ENCODE assay signal across 36 cellular contexts in the genomic region with DNA sequence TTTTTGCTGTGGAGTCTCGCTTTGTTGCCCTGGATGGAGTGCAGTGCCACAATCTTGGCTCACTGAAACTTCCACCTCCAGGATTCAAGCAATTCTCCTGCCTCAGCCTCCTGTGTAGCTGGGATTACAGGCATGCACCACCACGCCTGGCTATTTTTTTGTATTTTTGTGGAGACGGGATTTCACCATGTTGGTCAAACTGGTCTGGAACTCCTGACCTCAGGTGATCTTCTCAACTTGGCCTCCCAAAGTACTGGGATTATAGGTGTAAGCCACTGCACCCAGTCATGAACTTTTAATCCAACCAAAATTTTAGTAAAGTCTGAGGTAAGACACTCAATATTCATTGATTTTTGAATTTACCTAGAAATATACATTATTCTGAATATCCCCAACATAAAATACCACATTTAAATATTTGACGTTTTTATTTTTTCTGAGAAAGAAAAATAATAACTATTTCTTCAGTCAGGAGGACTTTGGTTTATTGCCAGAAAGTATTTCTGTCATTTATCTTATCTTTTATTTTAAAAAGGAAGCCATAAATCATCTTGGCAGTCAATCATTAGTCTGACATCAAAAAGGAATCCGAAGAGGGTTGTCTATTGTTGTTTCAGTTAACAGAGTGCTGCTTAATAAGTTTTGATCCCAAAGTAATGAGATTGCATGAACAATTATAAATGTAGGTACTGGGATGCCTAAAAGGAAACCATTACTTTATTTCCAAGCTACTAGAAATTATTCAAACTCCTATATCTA.
DNase-seq lines count a peak whose midpoint lies in the region; ATAC-seq, FAIRE-seq and TF ChIP-seq lines count a peak whose summit lies in the region.
"Had no signal": no experiment of that assay in that cellular context is flagged by ENCODE, and none has a peak within 500 bp of the region (broad histone marks: within the 10 kb centered on the region; RNA-seq: fewer than 3 reads in every experiment).

No MANE protein-coding gene starts in this region.

- no peaks in the 10 kb centered on the region for H4K20me1 ChIP-seq in K562 (replicated peaks; ENCODE audit: control insufficient read depth, insufficient read depth, low read length)
- H4K20me1 ChIP-seq in MM.1S (ENCODE audit: insufficient read depth, low read length): no peaks in the 10 kb centered on the region
- H4K20me1 ChIP-seq: BLaER1; BLaER1 treated with 17β-estradiol and CSF1 and Interleukin-3, amounts not matched to agents 10 nM and 100 nM had no signal

- in situ Hi-C loops in K562 (cut with MboI): no loop called here

- no peaks in the 10 kb centered on the region for H3K27me3 Mint-ChIP-seq in Caco-2 (ENCODE audit: insufficient read depth, unreplicated experiment)
- H3K27me3 Mint-ChIP-seq: B cell; CD4-positive, alpha-beta T cell; CD8-positive, alpha-beta memory T cell had no signal

- no peaks in the 10 kb centered on the region for H3K9me3 Mint-ChIP-seq in Caco-2 (ENCODE audit: unreplicated experiment)
- H3K9me3 Mint-ChIP-seq: CD4-positive, alpha-beta memory T cell; CD4-positive, alpha-beta T cell; CD8-positive, alpha-beta memory T cell; CD8-positive, alpha-beta T cell had no signal

- DNase-seq in Caco-2: peak; percentile 82 to 87
- no peak for DNase-seq in HEK293T (ENCODE audit: extremely low spot score)
- peak; percentile 0 for DNase-seq in RPMI8226
- DNase-seq in K562 (ENCODE audit: extremely low read depth in 1 of 4, low spot score in 3 of 4): no peak
- no peak for DNase-seq in NCI-H1048 (lab: John Stamatoyannopoulos, UW)
- no peak for DNase-seq in NCI-H1092 treated with DMSO at 0.1 percent for 48 hours (lab: John Stamatoyannopoulos, UW)
- no peak for DNase-seq in MM.1S
- DNase-seq: 8988T; ACHN; AML-193; BE2C; C1 segment of cervical spinal cord; Calu3; CD4-positive, alpha-beta memory T cell; CD4-positive, alpha-beta T cell; CD4-positive, CD25-positive, alpha-beta regulatory T cell; CD8-positive, alpha-beta memory T cell; CD8-positive, alpha-beta T cell; COR-L47; DMS 273 treated with DMSO at 0.1 percent for 48 hours; DMS153; DMS53; DMS79; DMS79 treated with DMSO at 0.1 percent for 48 hours; DND-41; EL had no signal

- H3F3A ChIP-seq in MM.1S (ENCODE audit: insufficient read depth, low read length): no peaks in the 10 kb centered on the region

- TF ChIP-seq POLR2A in K562 (conservative IDR thresholded peaks at IDR 0.05): no peak

- H3K4me1 Mint-ChIP-seq in Caco-2 (ENCODE audit: low read depth, unreplicated experiment): peaks cover 17% of the 10 kb centered on the region
- H3K4me1 Mint-ChIP-seq: B cell; CD14-positive monocyte; CD4-positive, alpha-beta memory T cell; CD4-positive, CD25-positive, alpha-beta regulatory T cell; CD8-positive, alpha-beta memory T cell had no signal

- no peak for ATAC-seq in K562
- ATAC-seq in GM21526 (IDR thresholded peaks at IDR 0.05; ENCODE audit: low FRiP score, unreplicated experiment): no peak
- ATAC-seq: A549; CD8-positive, alpha-beta T cell had no signal

- POLR2A ChIA-PET in Caco-2 (lab: Charles Lee): interaction anchor here (0.6 kb wide), 1 partner anchor 19 kb away, joined by 4 read pairs; no protein-coding TSS in a partner anchor
- POLR2A ChIA-PET in HEK293T (lab: Yijun Ruan, JAX): no interaction called here
- POLR2A ChIA-PET in K562 (lab: Yijun Ruan, JAX): no interaction called here

- peaks cover 37% of the 10 kb centered on the region for H3K4me1 ChIP-seq in Caco-2
- H3K4me1 ChIP-seq in K562 (replicated peaks in 1 of 2; ENCODE audit: control insufficient read depth in 2 of 2, insufficient read depth in 2 of 2, low read length in 2 of 2): no peaks in the 10 kb centered on the region
- H3K4me1 ChIP-seq in MM.1S (ENCODE audit: low read length): no peaks in the 10 kb centered on the region
- H3K4me1 ChIP-seq: A549; BE2C; BLaER1; BLaER1 treated with 17β-estradiol and CSF1 and Interleukin-3, amounts not matched to agents 10 nM and 100 nM had no signal

- H3K4me3 ChIP-seq in Caco-2 (ENCODE audit: low read depth, low read length): no peak overlapping the region
- H3K4me3 ChIP-seq in K562: no peak overlapping the region
- no peak overlapping the region for H3K4me3 ChIP-seq in MM.1S (ENCODE audit: low read length)
- H3K4me3 ChIP-seq: A549; BLaER1; BLaER1 treated with 17β-estradiol and CSF1 and Interleukin-3, amounts not matched to agents 10 nM and 100 nM had no signal

- no peak for TF ChIP-seq EP300 in K562 (IDR thresholded peaks at IDR 0.05; ENCODE audit: low read length)

- H3K9me2 ChIP-seq in MM.1S (replicated peaks; ENCODE audit: insufficient read depth, low read length): no peaks in the 10 kb centered on the region

- H3K79me2 ChIP-seq in K562 (ENCODE audit: control insufficient read depth, insufficient read depth, low read length) (peaks cover 47% of the 10 kb centered on the region), MM.1S (ENCODE audit: low read length) (no peaks in the 10 kb centered on the region)

- H2AFZ ChIP-seq in K562 (ENCODE audit: low read depth, low read length) (no peak overlapping the region), MM.1S (ENCODE audit: low read length) (no peak overlapping the region)

- H3K9ac ChIP-seq in K562 (ENCODE audit: insufficient read depth in 1 of 2, low read depth in 2 of 2, low read length in 2 of 2) (no peak overlapping the region), MM.1S (ENCODE audit: low read length) (no peak overlapping the region)
- H3K9ac ChIP-seq: BLaER1; BLaER1 treated with 17β-estradiol and CSF1 and Interleukin-3, amounts not matched to agents 10 nM and 100 nM had no signal

- H3K36me3 ChIP-seq in Caco-2 (ENCODE audit: control insufficient read depth, insufficient read depth, low read length) (0 out of 2 replicates have a peak, but pooled peaks cover 2% of the 10 kb centered on the region), K562 (ENCODE audit: control insufficient read depth, insufficient read depth, low read length) (no peaks in the 10 kb centered on the region; the same call in 2 of the 3 replicates), MM.1S (replicated peaks; ENCODE audit: insufficient read depth, low read length) (no peaks in the 10 kb centered on the region; the same call in 1 of the 2 replicates)
- H3K36me3 ChIP-seq: BE2C; BLaER1; BLaER1 treated with 17β-estradiol and CSF1 and Interleukin-3, amounts not matched to agents 10 nM and 100 nM had no signal

- TF ChIP-seq CTCF in Caco-2 (IDR thresholded peaks at IDR 0.05; ENCODE audit: insufficient read depth in 1 of 2, low read depth in 1 of 2, low read length in 1 of 2, severe bottlenecking in 1 of 2, unreplicated experiment in 1 of 2): no peak
- TF ChIP-seq CTCF in K562 (IDR thresholded peaks at IDR 0.05 in 2 of 3, conservative IDR thresholded peaks at IDR 0.05 in 1 of 3; ENCODE audit: insufficient read depth in 2 of 3, low read depth in 1 of 3, low read length in 3 of 3): no peak
- TF ChIP-seq CTCF in MM.1S (IDR thresholded peaks at IDR 0.05; ENCODE audit: low read length): no peak

- H3K4me2 ChIP-seq in K562 (ENCODE audit: insufficient read depth, low read length) (no peak overlapping the region), MM.1S (ENCODE audit: low read depth, low read length) (no peak overlapping the region)
- H3K4me2 ChIP-seq: A549; BLaER1; BLaER1 treated with 17β-estradiol and CSF1 and Interleukin-3, amounts not matched to agents 10 nM and 100 nM had no signal

- no peaks in the 10 kb centered on the region for H3K27me3 ChIP-seq in Caco-2 (replicated peaks; ENCODE audit: control insufficient read depth, insufficient read depth, low read length)
- no peaks in the 10 kb centered on the region for H3K27me3 ChIP-seq in K562 (ENCODE audit: control insufficient read depth in 2 of 2, insufficient read depth in 2 of 2, low read length in 2 of 2)
- no peaks in the 10 kb centered on the region for H3K27me3 ChIP-seq in MM.1S (replicated peaks; ENCODE audit: insufficient read depth, low read length)
- H3K27me3 ChIP-seq: BE2C; BLaER1; BLaER1 treated with 17β-estradiol and CSF1 and Interleukin-3, amounts not matched to agents 10 nM and 100 nM had no signal

- no peaks in the 10 kb centered on the region for H3K36me3 Mint-ChIP-seq in Caco-2 (ENCODE audit: insufficient read depth, unreplicated experiment)
- H3K36me3 Mint-ChIP-seq: CD14-positive monocyte; CD4-positive, alpha-beta memory T cell; CD4-positive, CD25-positive, alpha-beta regulatory T cell; CD8-positive, alpha-beta memory T cell; CD8-positive, alpha-beta T cell had no signal

- no peaks in the 10 kb centered on the region for H3K9me1 ChIP-seq in K562 (ENCODE audit: control insufficient read depth, insufficient read depth, low read length)

- intact Hi-C loops in Caco-2 (cut with micrococcal nuclease; ENCODE audit: unreplicated experiment): loop anchor here (1.0 to 2.0 kb wide), 6 partner anchors 17 to 838 kb away; no protein-coding TSS in a partner anchor
- intact Hi-C loops in K562 (cut with micrococcal nuclease): no loop called here

- BruUV-seq in Caco-2 (replicated peaks; lab: Mats Ljungman, UMichigan) (no TSS peak), K562 (replicated peaks; lab: Mats Ljungman, UMichigan) (no TSS peak)

- H3K4me3 Mint-ChIP-seq in Caco-2 (ENCODE audit: unreplicated experiment): peak overlapping the region; percentile 43
- H3K4me3 Mint-ChIP-seq: B cell; CD14-positive monocyte; CD4-positive, alpha-beta memory T cell; CD4-positive, alpha-beta T cell; CD4-positive, CD25-positive, alpha-beta regulatory T cell; CD8-positive, alpha-beta memory T cell; CD8-positive, alpha-beta T cell had no signal

- H3K27ac Mint-ChIP-seq in Caco-2 (ENCODE audit: unreplicated experiment): peak overlapping the region; percentile 59
- H3K27ac Mint-ChIP-seq: B cell; CD14-positive monocyte; CD4-positive, alpha-beta memory T cell; CD4-positive, alpha-beta T cell; CD4-positive, CD25-positive, alpha-beta regulatory T cell; CD8-positive, alpha-beta memory T cell; CD8-positive, alpha-beta T cell had no signal

- no peak for TF ChIP-seq RAD21 in K562 (CRISPR knock-in tag; conservative IDR thresholded peaks at IDR 0.05 in 1 of 2, IDR thresholded peaks at IDR 0.05 in 1 of 2)

- 83% methylated on average over 5 of the region's 5 CpGs for WGBS in K562 (ENCODE audit: insufficient coverage, low coverage, missing lambda C conversion rate)

- peaks cover 7% of the 10 kb centered on the region for H3K9me3 ChIP-seq in Caco-2
- H3K9me3 ChIP-seq in K562 (replicated peaks; ENCODE audit: control insufficient read depth, insufficient read depth, low read depth, low read length): no peaks in the 10 kb centered on the region
- no peaks in the 10 kb centered on the region for H3K9me3 ChIP-seq in MM.1S (replicated peaks; ENCODE audit: insufficient read depth, low read length)
- H3K9me3 ChIP-seq: A549; BE2C; BLaER1; BLaER1 treated with 17β-estradiol and CSF1 and Interleukin-3, amounts not matched to agents 10 nM and 100 nM had no signal

- no peak for FAIRE-seq in K562 (lab: Jason Lieb, UNC)
- FAIRE-seq: A204.1, A549, D721Med had no signal

- H3K27ac ChIP-seq in K562 (ENCODE audit: extremely low read depth, low read depth, low read length) (no peak overlapping the region), MM.1S (ENCODE audit: low read length) (no peak overlapping the region)
- H3K27ac ChIP-seq: 22Rv1; A549; BLaER1; BLaER1 treated with 17β-estradiol and CSF1 and Interleukin-3, amounts not matched to agents 10 nM and 100 nM; C4-2B had no signal

- CTCF ChIA-PET in Caco-2 (lab: Charles Lee): no interaction called here
- CTCF ChIA-PET in HEK293T (lab: Yijun Ruan, JAX): interaction anchor here (0.7 kb wide), 1 partner anchor 1071 kb away, joined by 3 read pairs; no protein-coding TSS in a partner anchor
- CTCF ChIA-PET in K562 (lab: Yijun Ruan, JAX; ENCODE audit: low intra/inter-chr PET ratio): no interaction called here

Comparison
In these comparisons a context has a peak if more than half of its experiments do, and no peak if none do; other contexts are left out.
1. DNase-seq: peak in Caco-2 (2 of 2) and RPMI8226 (single experiment); none in HEK293T (single experiment), K562 (0 of 4), NCI-H1048 (single experiment), NCI-H1092 treated with DMSO at 0.1 percent for 48 hours (single experiment) and MM.1S (single experiment).